Comparison of ENCODE assay signal across 2 cellular contexts in genomic region chr20:2299301-2299700, GRCh38.
TF ChIP-seq lines count a peak whose summit lies in the region.

No MANE protein-coding gene starts in this region.

TF ChIP-seq in A549, 52 proteins besides CTCF, POLR2A, EP300 and RAD21 (continued from another document):
- TF ChIP-seq PBX3 (IDR thresholded peaks at IDR 0.05) (no peak), REST (IDR thresholded peaks at IDR 0.05) (no peak), HOXB13 (CRISPR knock-in tag; IDR thresholded peaks at IDR 0.05; ENCODE audit: low read depth) (no peak), TFCP2L1 (CRISPR knock-in tag; IDR thresholded peaks at IDR 0.05) (no peak), CEBPB (IDR thresholded peaks at IDR 0.05) (0 out of 4 replicates have a peak, but pooled peaks of 1 of the 2 experiments have one; percentile 18), BCL3 (IDR thresholded peaks at IDR 0.05) (no peak), JUNB (IDR thresholded peaks at IDR 0.05) (no peak)

TF ChIP-seq in SK-N-SH, 30 proteins besides CTCF, POLR2A, EP300 and RAD21 (continued from another document):
- TF ChIP-seq TCF12 (IDR thresholded peaks at IDR 0.05) (no peak), USF1 (IDR thresholded peaks at IDR 0.05; ENCODE audit: borderline replicate concordance, low read depth) (no peak), PBX3 (IDR thresholded peaks at IDR 0.05) (no peak), MXI1 (IDR thresholded peaks at IDR 0.05; ENCODE audit: low read depth, low read length) (no peak), RXRA (IDR thresholded peaks at IDR 0.05; ENCODE audit: borderline replicate concordance, low read depth) (no peak)
